In the genomic region with DNA sequence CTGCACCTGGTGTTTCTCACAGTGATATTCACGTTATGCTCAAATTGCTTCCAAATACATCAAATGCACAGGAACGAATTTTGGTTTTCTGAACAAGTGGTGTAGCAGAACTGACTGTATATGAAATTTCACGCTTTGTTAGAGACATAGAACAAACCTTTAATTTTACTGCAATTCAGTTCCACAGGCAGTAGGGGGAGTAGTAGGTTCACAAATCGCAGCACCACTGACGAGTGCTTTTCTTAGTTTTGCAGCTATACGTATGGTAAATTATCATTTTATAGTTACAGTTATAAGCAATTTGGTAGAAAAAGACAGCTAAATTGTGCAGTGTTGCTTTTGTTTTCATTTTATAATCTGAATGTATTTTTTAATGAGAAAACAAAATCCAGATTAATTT, we compare ENCODE assay signal across 8 cellular contexts.
DNase-seq lines count a peak whose midpoint lies in the region; ATAC-seq and TF ChIP-seq lines count a peak whose summit lies in the region.

No MANE protein-coding gene starts in this region.

- peak; percentile 57 for TF ChIP-seq CTCF in BJ (IDR thresholded peaks at IDR 0.05; ENCODE audit: insufficient read depth, low read depth, low read length)
- peak; percentile 78 for TF ChIP-seq CTCF in VCaP (conservative IDR thresholded peaks at IDR 0.05)
- TF ChIP-seq CTCF in tibial artery (IDR thresholded peaks at IDR 0.05): peak in 1 of 2 experiments; percentile 20

- ATAC-seq in GM18508 (IDR thresholded peaks at IDR 0.05; ENCODE audit: insufficient read depth, unreplicated experiment) (peak; percentile 60), HG02623 (IDR thresholded peaks at IDR 0.05; ENCODE audit: unreplicated experiment) (no peak)

- H3K27ac ChIP-seq in VCaP: no peak overlapping the region
- no peak overlapping the region for H3K27ac ChIP-seq in tibial artery

- CTCF ChIA-PET in BJ (lab: Yijun Ruan, JAX): interaction anchor here (0.8 to 1.8 kb wide), 9 partner anchors 11 to 597 kb away, joined by 3 to 8 read pairs (median 4); no protein-coding TSS in a partner anchor

- no peaks in the 10 kb centered on the region for H3K4me1 ChIP-seq in tibial artery

- H3K9me3 ChIP-seq in tibial artery: peaks cover 0 to 8% (median 7%) of the 10 kb centered on the region in 3 donors

- intact Hi-C loops in tibial artery (cut with DNase I; ENCODE audit: low total_unique reads): no loop called here

- H3K36me3 ChIP-seq in BJ (ENCODE audit: control insufficient read depth, insufficient read depth, low read length) (no peaks in the 10 kb centered on the region), tibial artery (peaks cover 0 to 5% (median 0%) of the 10 kb centered on the region in 3 donors)

- DNase-seq in BJ (ENCODE audit: low read depth) (no peak), Kasumi-1 (lab: John Stamatoyannopoulos, UW) (peak; percentile 75), left kidney (ENCODE audit: low read depth, low spot score) (peak; percentile 56), NCI-H2107 (lab: John Stamatoyannopoulos, UW) (no peak), tibial artery (no peak)

- H3K27me3 ChIP-seq in BJ (ENCODE audit: control insufficient read depth, insufficient read depth, low read length) (no peaks in the 10 kb centered on the region), tibial artery (no peaks in the 10 kb centered on the region)

- H3K4me3 ChIP-seq in BJ (ENCODE audit: low read depth, low read length): no peak overlapping the region
- no peak overlapping the region for H3K4me3 ChIP-seq in tibial artery

- POLR2A ChIA-PET in BJ (lab: Charles Lee): interaction anchor here (0.7 kb wide), 1 partner anchor 114 kb away, joined by 3 read pairs; a partner anchor contains a TSS

Comparison
In these comparisons a context has a peak if more than half of its experiments do, and no peak if none do; other contexts are left out.
1. DNase-seq: peak in Kasumi-1 (2 of 2) and left kidney (single experiment); none in BJ (single experiment), NCI-H2107 (single experiment) and tibial artery (0 of 2).